Comparison of ENCODE assay signal across 21 cellular contexts in the genomic region with DNA sequence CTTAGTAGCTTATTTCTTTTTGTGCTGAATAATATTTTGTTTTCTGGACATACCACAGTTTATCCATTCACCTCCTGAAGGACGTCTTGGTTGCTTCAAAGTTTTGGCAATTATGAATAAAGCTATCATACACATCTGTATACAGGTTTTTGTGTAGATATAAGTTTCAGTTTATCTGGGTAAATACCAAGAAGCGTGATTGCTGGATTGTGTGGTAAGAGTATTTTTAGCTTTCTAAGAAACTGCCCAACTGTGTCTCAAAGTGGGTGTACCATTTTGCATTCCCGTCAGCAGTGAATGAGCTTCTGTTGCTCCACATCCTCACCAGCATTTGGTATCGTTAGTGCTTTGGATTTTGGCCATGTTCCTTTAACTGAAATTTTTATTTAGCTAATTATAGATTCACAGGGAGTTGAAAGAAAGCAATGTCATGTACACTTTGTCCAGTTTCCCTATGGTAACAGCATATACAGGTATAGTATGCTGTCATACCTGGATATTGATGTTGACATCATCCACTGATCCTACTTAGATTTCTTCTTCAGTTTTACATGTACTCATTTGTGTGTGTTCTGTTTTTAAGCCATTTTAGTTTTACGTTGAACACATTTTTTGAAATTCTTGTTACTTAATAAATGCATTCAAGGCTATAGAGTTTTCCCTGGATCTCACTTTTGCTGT. TPM values are rescaled to one million over a fixed set of nuclear protein-coding genes. Genes with fewer than 3 reads are reported as not detected.
DNase-seq lines count a peak whose midpoint lies in the region; ATAC-seq and TF ChIP-seq lines count a peak whose summit lies in the region.
"Had no signal": no experiment of that assay in that cellular context is flagged by ENCODE, and none has a peak within 500 bp of the region (broad histone marks: within the 10 kb centered on the region; RNA-seq: fewer than 3 reads in every experiment).

No MANE protein-coding gene starts in this region.

- no peak for TF ChIP-seq CTCF in KMS-11 (conservative IDR thresholded peaks at IDR 0.05; ENCODE audit: low read depth, low read length)

- peak overlapping the region; percentile 53 for H3K27ac ChIP-seq in KMS-11
- H3K27ac ChIP-seq: esophagus squamous epithelium, skin epidermis had no signal

- no peak overlapping the region for H2AFZ ChIP-seq in KMS-11 (ENCODE audit: low read depth)

- no peak for DNase-seq in activated CD4-positive, alpha-beta T cell treated with anti-CD3 and anti-CD28 coated beads for 36 hours
- DNase-seq in activated CD4-positive, alpha-beta T cell treated with anti-CD3 and anti-CD28 coated beads for 4 hours: no peak
- DNase-seq in activated CD4-positive, alpha-beta memory T cell treated with anti-CD3 and anti-CD28 coated beads for 36 hours: no peak
- no peak for DNase-seq in immature natural killer cell
- no peak for DNase-seq in dermis blood vessel endothelial cell
- DNase-seq in stimulated activated naive CD4-positive, alpha-beta T cell treated with Interleukin-2 at 50 U/mL for 16 hours (lab: John Stamatoyannopoulos, UW): no peak
- no peak for DNase-seq in activated CD4-positive, CD25-positive, alpha-beta regulatory T cell treated with anti-CD3 and anti-CD28 coated beads, Interleukin-2, amount 50 U/mL, for 72 hours
- DNase-seq: activated B cell treated with CpG ODN at 0.5 μM for 24 hours; effector memory CD8-positive, alpha-beta T cell; esophagus squamous epithelium; HFFc6; mammary epithelial cell; NCI-H1694; nucleus accumbens; stimulated activated CD4-positive, alpha-beta T cell treated with anti-CD3 and anti-CD28 coated beads, Interleukin-4, amount 100 ng/mL, for 24 hours; substantia nigra had no signal

- no peak overlapping the region for H3K9ac ChIP-seq in KMS-11

- no peaks in the 10 kb centered on the region for H3K27me3 Mint-ChIP-seq in activated CD4-positive, alpha-beta T cell treated with anti-CD3 and anti-CD28 coated beads for 36 hours
- H3K27me3 Mint-ChIP-seq in activated CD4-positive, alpha-beta memory T cell treated with anti-CD3 and anti-CD28 coated beads for 36 hours: no peaks in the 10 kb centered on the region
- H3K27me3 Mint-ChIP-seq in immature natural killer cell (ENCODE audit: low read depth in 3 of 3): no peaks in the 10 kb centered on the region
- H3K27me3 Mint-ChIP-seq: activated B cell treated with CpG ODN at 0.5 μM for 24 hours; activated naive CD4-positive, alpha-beta T cell treated with anti-CD3 and anti-CD28 coated beads, Interleukin-2, amount 50 U/mL, for 24 hours; B cell; effector memory CD8-positive, alpha-beta T cell had no signal

- intact Hi-C loops in activated CD4-positive, alpha-beta T cell treated with anti-CD3 and anti-CD28 coated beads for 36 hours (cut with DNase I, micrococcal nuclease): no loop called here
- intact Hi-C loops in activated CD4-positive, alpha-beta memory T cell treated with anti-CD3 and anti-CD28 coated beads for 36 hours (cut with micrococcal nuclease): no loop called here

- H3K4me2 ChIP-seq in KMS-11: peak overlapping the region; percentile 74

- H3K27ac Mint-ChIP-seq in activated CD4-positive, alpha-beta T cell treated with anti-CD3 and anti-CD28 coated beads for 36 hours: no peak overlapping the region
- peak overlapping the region; percentile 58 for H3K27ac Mint-ChIP-seq in activated CD4-positive, alpha-beta memory T cell treated with anti-CD3 and anti-CD28 coated beads for 36 hours
- H3K27ac Mint-ChIP-seq in immature natural killer cell: peak overlapping the region in 4 of 6 donors; percentile 6 to 57 (median 45)
- H3K27ac Mint-ChIP-seq: activated B cell treated with CpG ODN at 0.5 μM for 24 hours; activated naive CD4-positive, alpha-beta T cell treated with anti-CD3 and anti-CD28 coated beads, Interleukin-2, amount 50 U/mL, for 24 hours; HFFc6 had no signal

- POLR2A ChIA-PET in activated CD4-positive, alpha-beta T cell treated with anti-CD3 and anti-CD28 coated beads for 36 hours (lab: Charles Lee): interaction anchor here (0.5 to 1.0 kb wide), 2 partner anchors 12 to 173 kb away, joined by 3 to 4 read pairs; a partner anchor contains a TSS
- POLR2A ChIA-PET in activated CD4-positive, alpha-beta memory T cell treated with anti-CD3 and anti-CD28 coated beads for 36 hours (lab: Charles Lee): interaction anchor here (1.3 to 2.5 kb wide), 2 partner anchors 12 to 45 kb away, joined by 6 to 16 read pairs; a partner anchor contains a TSS

- H3K36me3 ChIP-seq in KMS-11 (ENCODE audit: insufficient read depth): peaks cover 16% of the 10 kb centered on the region; the same call in 1 of the 2 replicates

- H3K27me3 ChIP-seq in KMS-11 (ENCODE audit: insufficient read depth, low read depth): no peaks in the 10 kb centered on the region
- H3K27me3 ChIP-seq: esophagus squamous epithelium had no signal

- peaks cover 29% of the 10 kb centered on the region for H3K4me1 Mint-ChIP-seq in activated CD4-positive, alpha-beta T cell treated with anti-CD3 and anti-CD28 coated beads for 36 hours
- H3K4me1 Mint-ChIP-seq in activated CD4-positive, alpha-beta memory T cell treated with anti-CD3 and anti-CD28 coated beads for 36 hours (ENCODE audit: low read depth): peaks cover 42% of the 10 kb centered on the region
- peaks cover 41 to 81% of the 10 kb centered on the region in 2 donors for H3K4me1 Mint-ChIP-seq in immature natural killer cell

- peaks cover 95% of the 10 kb centered on the region for H3K79me2 ChIP-seq in KMS-11 (ENCODE audit: insufficient read depth, low read depth)

- no peak overlapping the region for H3K4me3 ChIP-seq in KMS-11 (IDR thresholded peaks at IDR 0.05; ENCODE audit: insufficient read depth, low read depth, low read length)
- H3K4me3 ChIP-seq: esophagus squamous epithelium, skin epidermis had no signal

- no peak overlapping the region for H3K4me3 Mint-ChIP-seq in activated CD4-positive, alpha-beta T cell treated with anti-CD3 and anti-CD28 coated beads for 36 hours
- H3K4me3 Mint-ChIP-seq in activated CD4-positive, alpha-beta memory T cell treated with anti-CD3 and anti-CD28 coated beads for 36 hours: no peak overlapping the region
- peak overlapping the region in 2 of 5 donors; percentile 16 to 42 for H3K4me3 Mint-ChIP-seq in immature natural killer cell
- H3K4me3 Mint-ChIP-seq: activated B cell treated with CpG ODN at 0.5 μM for 24 hours; activated naive CD4-positive, alpha-beta T cell treated with anti-CD3 and anti-CD28 coated beads, Interleukin-2, amount 50 U/mL, for 24 hours; B cell; HFFc6 had no signal

- no peaks in the 10 kb centered on the region for H3K9me3 Mint-ChIP-seq in activated CD4-positive, alpha-beta T cell treated with anti-CD3 and anti-CD28 coated beads for 36 hours (ENCODE audit: low read depth)
- H3K9me3 Mint-ChIP-seq in activated CD4-positive, alpha-beta memory T cell treated with anti-CD3 and anti-CD28 coated beads for 36 hours: no peaks in the 10 kb centered on the region
- H3K9me3 Mint-ChIP-seq in immature natural killer cell: no peaks in the 10 kb centered on the region
- H3K9me3 Mint-ChIP-seq: activated B cell treated with CpG ODN at 0.5 μM for 24 hours; activated naive CD4-positive, alpha-beta T cell treated with anti-CD3 and anti-CD28 coated beads, Interleukin-2, amount 50 U/mL, for 24 hours; effector memory CD8-positive, alpha-beta T cell; HFFc6 had no signal

- H3K36me3 Mint-ChIP-seq in activated CD4-positive, alpha-beta T cell treated with anti-CD3 and anti-CD28 coated beads for 36 hours (ENCODE audit: low read depth): peaks cover 36% of the 10 kb centered on the region
- peaks cover 36% of the 10 kb centered on the region for H3K36me3 Mint-ChIP-seq in activated CD4-positive, alpha-beta memory T cell treated with anti-CD3 and anti-CD28 coated beads for 36 hours
- peaks cover 10 to 32% (median 15%) of the 10 kb centered on the region in 3 donors for H3K36me3 Mint-ChIP-seq in immature natural killer cell

- CTCF ChIA-PET in activated CD4-positive, alpha-beta T cell treated with anti-CD3 and anti-CD28 coated beads for 36 hours (lab: Charles Lee): interaction anchor here (1.4 kb wide), 1 partner anchor 10 kb away, joined by 3 read pairs; no protein-coding TSS in a partner anchor
- CTCF ChIA-PET in activated CD4-positive, alpha-beta memory T cell treated with anti-CD3 and anti-CD28 coated beads for 36 hours (lab: Charles Lee): interaction anchor here (0.6 to 1.6 kb wide), 5 partner anchors 11 to 348 kb away, joined by 3 to 5 read pairs (median 3); no protein-coding TSS in a partner anchor

- peaks cover 72% of the 10 kb centered on the region for H3K4me1 ChIP-seq in KMS-11 (ENCODE audit: low read depth, poor library complexity, severe bottlenecking)

- peaks cover 17% of the 10 kb centered on the region for H4K20me1 ChIP-seq in KMS-11 (ENCODE audit: insufficient read depth)

- ATAC-seq in activated CD4-positive, alpha-beta T cell treated with anti-CD3 and anti-CD28 coated beads for 36 hours: peak; percentile 66
- ATAC-seq: effector memory CD8-positive, alpha-beta T cell; Right ventricle myocardium inferior had no signal

RNA-seq across cellular contexts. Expression of a gene that starts 11.9 kb away (rescaled TPM):
- total RNA-seq in activated CD4-positive, alpha-beta T cell treated with anti-CD3 and anti-CD28 coated beads for 36 hours: 10 to 100 TPM; 23.9 to 25.4 TPM
- 10 to 100 TPM; 27.3 to 28.6 TPM for total RNA-seq in activated CD4-positive, alpha-beta memory T cell treated with anti-CD3 and anti-CD28 coated beads for 36 hours
- 10 to 100 TPM in 1 of 3 donors, 1 to 10 TPM in 2; 3.2 to 17.3 (median 6.6) TPM for polyA plus RNA-seq in immature natural killer cell
- total RNA-seq in dermis blood vessel endothelial cell: 4.6 and 6.1 TPM in 2 replicates
